27 cellular contexts compared by ENCODE assay signal in genomic region chr14:95811813-95812212, GRCh38.
"Had no signal": no experiment of that assay in that cellular context is flagged by ENCODE, and none has a peak within 500 bp of the region (broad histone marks: within the 10 kb centered on the region; RNA-seq: fewer than 3 reads in every experiment).

No MANE protein-coding gene starts in this region.

- H3K27ac ChIP-seq: heart right ventricle, hepatocyte, left lung, lower lobe of right lung, pancreas, psoas muscle, right lobe of liver, stomach, testis, thyroid gland, transverse colon, upper lobe of right lung, uterus had no signal

- H3K36me3 ChIP-seq: heart right ventricle, left lung, lower lobe of right lung, pancreas, right lobe of liver, stomach, thyroid gland, transverse colon, upper lobe of right lung, uterus had no signal

- H3K27me3 ChIP-seq: pancreas, right lobe of liver, testis, thyroid gland, uterus had no signal

- H3K9me3 ChIP-seq: pancreas, psoas muscle, right lobe of liver, testis, thyroid gland, transverse colon, upper lobe of right lung had no signal

- DNase-seq: heart right ventricle; kidney glomerular epithelial cell; left colon; left lung; lower lobe of right lung; mammary epithelial cell; mesenchymal stem cell; naive B cell; pancreas; psoas muscle; right lobe of liver; stimulated activated CD4-positive, alpha-beta T cell treated with anti-CD3 and anti-CD28 coated beads, Interleukin-1b, Interleukin-23, amount 100 ng/mL, for 48 hours; stimulated activated CD4-positive, alpha-beta T cell treated with anti-CD3 and anti-CD28 coated beads, Interleukin-2, amount 100 ng/mL, for 48 hours; stimulated activated CD4-positive, alpha-beta T cell treated with anti-CD3 and anti-CD28 coated beads, Interleukin-4, amount 100 ng/mL, for 4 hours; stimulated activated CD8-positive, alpha-beta memory T cell treated with anti-CD3 and anti-CD28 coated beads, Interleukin-4, amount 100 ng/mL, for 48 hours; stimulated activated naive CD8-positive, alpha-beta T cell treated with anti-CD3 and anti-CD28 coated beads, Interleukin-15, Interleukin-2, amounts not matched to agents 100 U/mL and 50 U/mL, for 24 hours; stomach; testis; thyroid gland; transverse colon; upper lobe of right lung; uterus had no signal

- H3K4me1 Mint-ChIP-seq: mesothelial cell of epicardium; stimulated activated memory B cell treated with anti-CD40 and anti-IgM and Interleukin-4, amounts not matched to agents 10 μg/mL and 1 μg/mL and 100 μg/mL, for 72 hours had no signal

- H3K4me3 Mint-ChIP-seq: mesothelial cell of epicardium; naive B cell; natural killer cell treated with Interleukin-12 subunit alpha and Interleukin-12 subunit beta and Interleukin-15 and Interleukin-18, amount 100 ng/mL, for 72 hours; stimulated activated memory B cell treated with anti-CD40 and anti-IgM and Interleukin-4, amounts not matched to agents 10 μg/mL and 1 μg/mL and 100 μg/mL, for 72 hours had no signal

- H3K27ac Mint-ChIP-seq: mesothelial cell of epicardium; naive B cell; natural killer cell treated with Interleukin-12 subunit alpha and Interleukin-12 subunit beta and Interleukin-15 and Interleukin-18, amount 100 ng/mL, for 72 hours; stimulated activated memory B cell treated with anti-CD40 and anti-IgM and Interleukin-4, amounts not matched to agents 10 μg/mL and 1 μg/mL and 100 μg/mL, for 72 hours had no signal

- H3K36me3 Mint-ChIP-seq: mesothelial cell of epicardium; stimulated activated memory B cell treated with anti-CD40 and anti-IgM and Interleukin-4, amounts not matched to agents 10 μg/mL and 1 μg/mL and 100 μg/mL, for 72 hours had no signal

- ATAC-seq: heart right ventricle; left colon; left lung; lower lobe of right lung; natural killer cell treated with Interleukin-12 subunit alpha and Interleukin-12 subunit beta and Interleukin-15 and Interleukin-18, amount 100 ng/mL, for 72 hours; pancreas; psoas muscle; right lobe of liver; stimulated activated memory B cell treated with anti-CD40 and anti-IgM and Interleukin-4, amounts not matched to agents 10 μg/mL and 1 μg/mL and 100 μg/mL, for 72 hours; stimulated activated naive CD8-positive, alpha-beta T cell treated with anti-CD3 and anti-CD28 coated beads, Interleukin-15, Interleukin-2, amounts not matched to agents 100 U/mL and 50 U/mL, for 24 hours; upper lobe of right lung had no signal

- H3K4me3 ChIP-seq: heart right ventricle, hepatocyte, left lung, lower lobe of right lung, pancreas, psoas muscle, right lobe of liver, smooth muscle cell, stomach, testis, thyroid gland, transverse colon, upper lobe of right lung, uterus had no signal

- H3K4me1 ChIP-seq: heart right ventricle, left lung, lower lobe of right lung, pancreas, psoas muscle, right lobe of liver, stomach, testis, thyroid gland, transverse colon, upper lobe of right lung, uterus had no signal
